In genomic region chr17:2847601-2848255, GRCh38 we compare ENCODE assay signal across 20 cellular contexts. TPM values are rescaled to one million over a fixed set of nuclear protein-coding genes. Genes with fewer than 3 reads are reported as not detected.
DNase-seq lines count a peak whose midpoint lies in the region; ATAC-seq and TF ChIP-seq lines count a peak whose summit lies in the region.
"Had no signal": no experiment of that assay in that cellular context is flagged by ENCODE, and none has a peak within 500 bp of the region (broad histone marks: within the 10 kb centered on the region; RNA-seq: fewer than 3 reads in every experiment).

No MANE protein-coding gene starts in this region.

- H3K4me3 ChIP-seq in ovary: no peak overlapping the region
- H3K4me3 ChIP-seq: breast epithelium, transverse colon had no signal

- no peak for TF ChIP-seq CTCF in type B pancreatic cell (conservative IDR thresholded peaks at IDR 0.05)
- no peak for TF ChIP-seq CTCF in ovary (IDR thresholded peaks at IDR 0.05)

- TF ChIP-seq EP300 in ovary (IDR thresholded peaks at IDR 0.05): no peak

- H3K9me3 ChIP-seq in ovary: no peaks in the 10 kb centered on the region
- H3K9me3 ChIP-seq: breast epithelium, transverse colon had no signal

- H3K36me3 ChIP-seq in ovary: no peaks in the 10 kb centered on the region
- H3K36me3 ChIP-seq: breast epithelium, transverse colon had no signal

- no peaks in the 10 kb centered on the region for H3K4me1 ChIP-seq in ovary (ENCODE audit: insufficient read depth)
- H3K4me1 ChIP-seq: breast epithelium had no signal

- peaks cover 21% of the 10 kb centered on the region for H3K27me3 Mint-ChIP-seq in dendritic cell treated with granulocyte-macrophage colony-stimulating factor and Interleukin-4, amounts not matched to agents 40 ng/mL and 50 ng/mL, for 4 days
- peaks cover 21% of the 10 kb centered on the region for H3K27me3 Mint-ChIP-seq in type B pancreatic cell

- DNase-seq in SIG-M5 treated with dmso at 0.1 percent for 504 hours (lab: John Stamatoyannopoulos, UW; ENCODE audit: unreplicated experiment) (peak; percentile 34), SIG-M5 (lab: John Stamatoyannopoulos, UW) (no peak), NCI-H510A (lab: John Stamatoyannopoulos, UW) (peak; percentile 35), type B pancreatic cell (ENCODE audit: extremely low spot score, unreplicated experiment) (no peak), ovary (no peak), A172 (ENCODE audit: low spot score) (no peak)
- DNase-seq: activated CD4-positive, alpha-beta memory T cell treated with anti-CD3 and anti-CD28 coated beads, Interleukin-2, amount 10 ng/mL, durations not matched to agents 7 days and 5 days; activated naive CD8-positive, alpha-beta T cell treated with anti-CD3 and anti-CD28 coated beads, Interleukin-2, amount 50 U/mL, for 24 hours; activated T-cell treated with anti-CD3 and anti-CD28 coated beads, Interleukin-2, amount 50 U/mL, for 48 hours; NCI-H187 treated with DMSO at 0.1 percent for 48 hours; NCI-H446 treated with DMSO at 0.1 percent for 48 hours; PC-3; stimulated activated CD4-positive, alpha-beta T cell treated with anti-CD3 and anti-CD28 coated beads, Interleukin-12 subunit alpha, Interleukin-12 subunit beta, amount 100 ng/mL, for 4 hours; stimulated activated naive CD4-positive, alpha-beta T cell treated with Interleukin-2 at 50 U/mL for 16 hours; transverse colon had no signal

- ATAC-seq in GM19452 (IDR thresholded peaks at IDR 0.05; ENCODE audit: unreplicated experiment): no peak
- ATAC-seq: esophagus mucosa, PC-3 had no signal

- H3K27me3 ChIP-seq in ovary: no peaks in the 10 kb centered on the region
- H3K27me3 ChIP-seq: breast epithelium, transverse colon had no signal

- H3K27ac Mint-ChIP-seq in dendritic cell treated with granulocyte-macrophage colony-stimulating factor and Interleukin-4, amounts not matched to agents 40 ng/mL and 50 ng/mL, for 4 days: peak overlapping the region; percentile 80
- peak overlapping the region; percentile 23 for H3K27ac Mint-ChIP-seq in type B pancreatic cell
- H3K27ac Mint-ChIP-seq: activated CD4-positive, alpha-beta memory T cell treated with anti-CD3 and anti-CD28 coated beads, Interleukin-2, amount 10 ng/mL, durations not matched to agents 7 days and 5 days; activated naive CD8-positive, alpha-beta T cell treated with anti-CD3 and anti-CD28 coated beads, Interleukin-2, amount 50 U/mL, for 24 hours had no signal

- TF ChIP-seq POLR2A in ovary (IDR thresholded peaks at IDR 0.05): no peak

- peaks cover 40% of the 10 kb centered on the region for H3K4me1 Mint-ChIP-seq in dendritic cell treated with granulocyte-macrophage colony-stimulating factor and Interleukin-4, amounts not matched to agents 40 ng/mL and 50 ng/mL, for 4 days (ENCODE audit: low read depth)
- peaks cover 12% of the 10 kb centered on the region for H3K4me1 Mint-ChIP-seq in type B pancreatic cell (ENCODE audit: unreplicated experiment)

- H3K4me3 Mint-ChIP-seq in dendritic cell treated with granulocyte-macrophage colony-stimulating factor and Interleukin-4, amounts not matched to agents 40 ng/mL and 50 ng/mL, for 4 days: peak overlapping the region; percentile 30
- no peak overlapping the region for H3K4me3 Mint-ChIP-seq in type B pancreatic cell
- H3K4me3 Mint-ChIP-seq: activated CD4-positive, alpha-beta memory T cell treated with anti-CD3 and anti-CD28 coated beads, Interleukin-2, amount 10 ng/mL, durations not matched to agents 7 days and 5 days; activated naive CD8-positive, alpha-beta T cell treated with anti-CD3 and anti-CD28 coated beads, Interleukin-2, amount 50 U/mL, for 24 hours had no signal

- H3K27ac ChIP-seq in ovary: no peak overlapping the region
- H3K27ac ChIP-seq: breast epithelium had no signal

- H3K36me3 Mint-ChIP-seq in dendritic cell treated with granulocyte-macrophage colony-stimulating factor and Interleukin-4, amounts not matched to agents 40 ng/mL and 50 ng/mL, for 4 days (ENCODE audit: low read depth): peaks cover 14% of the 10 kb centered on the region
- H3K36me3 Mint-ChIP-seq in type B pancreatic cell: no peaks in the 10 kb centered on the region

- intact Hi-C loops in dendritic cell treated with granulocyte-macrophage colony-stimulating factor and Interleukin-4, amounts not matched to agents 40 ng/mL and 50 ng/mL, for 4 days (cut with micrococcal nuclease): loop anchor here (5.0 kb wide), 1 partner anchor 155 kb away; no protein-coding TSS in a partner anchor
- intact Hi-C loops in ovary (cut with DNase I): loop anchor here in 1 of 4 donors (5.0 kb wide), 1 partner anchor 160 kb away; no protein-coding TSS in a partner anchor

- H3K9me3 Mint-ChIP-seq in dendritic cell treated with granulocyte-macrophage colony-stimulating factor and Interleukin-4, amounts not matched to agents 40 ng/mL and 50 ng/mL, for 4 days: no peaks in the 10 kb centered on the region
- no peaks in the 10 kb centered on the region for H3K9me3 Mint-ChIP-seq in type B pancreatic cell
- H3K9me3 Mint-ChIP-seq: activated CD4-positive, alpha-beta memory T cell treated with anti-CD3 and anti-CD28 coated beads, Interleukin-2, amount 10 ng/mL, durations not matched to agents 7 days and 5 days; activated naive CD8-positive, alpha-beta T cell treated with anti-CD3 and anti-CD28 coated beads, Interleukin-2, amount 50 U/mL, for 24 hours; CD4-positive, alpha-beta memory T cell had no signal

- WGBS in ovary, 3 donors: 59 to 68% (median 61%) methylated on average over 12 of the region's 12 CpGs

RNA-seq across cellular contexts. Expression of gene RAP1GAP2, which starts 51.5 kb away (rescaled TPM):
- 49.7 and 74.2 TPM in 2 replicates for total RNA-seq in type B pancreatic cell (ENCODE audit: low replicate concordance)
- total RNA-seq in ovary: 10 to 100 TPM in 6 of 7 donors, 1 to 10 TPM in 1; 8.4 to 15.4 (median 12.7) TPM
- 1 to 10 TPM; 4.3 to 4.4 TPM for polyA plus RNA-seq in ovary
- total RNA-seq in A172 (2014; rRNA removed; shearing (Covaris generic)): 3.8 and 6.4 TPM in 2 replicates

Comparison
In these comparisons a context has a peak if more than half of its experiments do, and no peak if none do; other contexts are left out.
1. DNase-seq: peak in SIG-M5 treated with dmso at 0.1 percent for 504 hours (single experiment) and NCI-H510A (single experiment); none in SIG-M5 (single experiment), type B pancreatic cell (single experiment), ovary (0 of 5) and A172 (single experiment).